In the genomic region with DNA sequence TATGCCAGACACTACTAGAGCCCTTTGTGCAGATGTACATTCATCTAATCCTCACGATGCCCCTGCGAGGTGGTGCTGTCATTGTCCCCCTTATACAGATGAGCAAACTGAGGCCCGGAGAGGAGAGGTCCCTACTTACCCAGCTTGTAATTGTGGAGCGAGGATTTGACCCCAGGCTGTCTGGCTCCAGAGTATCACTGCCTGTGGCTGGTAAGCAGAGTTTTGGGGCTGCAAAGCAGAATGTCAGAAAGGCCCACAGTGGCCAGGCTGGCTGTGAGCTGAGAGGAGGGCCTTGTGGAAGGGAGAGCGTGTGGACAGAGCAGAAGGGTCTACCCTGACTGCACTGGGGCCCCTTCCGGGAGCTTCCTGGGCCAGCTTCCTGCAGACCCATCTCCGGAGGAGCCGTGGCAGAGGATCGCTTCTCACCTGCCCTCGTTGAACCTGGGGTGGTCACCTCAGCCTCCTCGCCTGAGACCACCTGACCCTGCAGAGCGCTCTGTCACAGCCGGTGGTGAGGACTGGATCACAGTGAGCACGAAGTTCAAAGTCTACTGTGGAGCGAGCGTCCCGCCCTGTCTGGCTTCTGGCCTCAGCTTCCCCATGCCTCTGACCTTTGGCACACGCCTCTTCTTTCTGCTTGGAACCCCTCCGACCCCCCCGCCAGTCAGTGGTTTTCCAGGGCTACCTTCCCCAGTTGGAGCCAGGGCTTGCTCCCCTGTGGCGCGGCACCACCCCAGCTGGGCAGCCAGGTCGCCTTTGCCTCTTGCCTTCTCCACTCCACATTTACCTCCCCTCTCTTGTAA, we compare ENCODE assay signal across 13 cellular contexts. TPM values are rescaled to one million over a fixed set of nuclear protein-coding genes. Genes with fewer than 3 reads are reported as not detected.
DNase-seq lines count a peak whose midpoint lies in the region; ATAC-seq and TF ChIP-seq lines count a peak whose summit lies in the region.
"Had no signal": no experiment of that assay in that cellular context is flagged by ENCODE, and none has a peak within 500 bp of the region (broad histone marks: within the 10 kb centered on the region; RNA-seq: fewer than 3 reads in every experiment).

No MANE protein-coding gene starts in this region.

- POLR2A ChIA-PET in T-cell (lab: Charles Lee): no interaction called here

- H3K4me3 Mint-ChIP-seq in T-cell: no peak overlapping the region

- no peaks in the 10 kb centered on the region for H3K27me3 Mint-ChIP-seq in T-cell

- no peak overlapping the region for H3K4me3 ChIP-seq in right cardiac atrium (ENCODE audit: low read length)
- H3K4me3 ChIP-seq in right atrium auricular region: no peak overlapping the region
- H3K4me3 ChIP-seq in duodenal mucosa (ENCODE audit: low read depth in 1 of 2, low read length in 2 of 2): peak overlapping the region; percentile 33 to 51
- no peak overlapping the region for H3K4me3 ChIP-seq in mucosa of stomach (ENCODE audit: low read length)
- H3K4me3 ChIP-seq: ovary, SJSA1, uterus had no signal

- TF ChIP-seq CTCF in right atrium auricular region (IDR thresholded peaks at IDR 0.05): no peak

- 90% methylated on average over 23 of the region's 23 CpGs for WGBS in right cardiac atrium

- DNase-seq in right cardiac atrium (peak in 2 of 3 donors; percentile 48 to 49), right atrium auricular region (ENCODE audit: low spot score) (no peak), epidermal melanocyte (ENCODE audit: insufficient read length, low spot score) (no peak), SW 1271 (lab: John Stamatoyannopoulos, UW) (no peak), T-cell (no peak), NCI-H2196 (lab: John Stamatoyannopoulos, UW; ENCODE audit: unreplicated experiment) (no peak)
- DNase-seq: activated T-cell treated with anti-CD3 and anti-CD28 coated beads for 4 hours; effector memory CD4-positive, alpha-beta T cell; ovary; uterus had no signal

- H3K9ac ChIP-seq in duodenal mucosa (ENCODE audit: low read depth in 1 of 2, low read length in 2 of 2): peak overlapping the region; percentile 49 to 69
- peak overlapping the region; percentile 46 for H3K9ac ChIP-seq in mucosa of stomach (ENCODE audit: low read length)

- H3K4me1 ChIP-seq in right cardiac atrium (ENCODE audit: control insufficient read depth, insufficient read depth, low read length) (peaks cover 8% of the 10 kb centered on the region), right atrium auricular region (peaks cover 0 to 44% of the 10 kb centered on the region in 2 donors), duodenal mucosa (ENCODE audit: control insufficient read depth in 1 of 2, insufficient read depth in 2 of 2, low read length in 2 of 2) (peaks cover 74 to 90% of the 10 kb centered on the region in 2 donors), mucosa of stomach (ENCODE audit: control insufficient read depth, insufficient read depth, low read length) (peaks cover 90% of the 10 kb centered on the region)
- H3K4me1 ChIP-seq: uterus had no signal

- H3K27me3 ChIP-seq in right cardiac atrium (ENCODE audit: control insufficient read depth, insufficient read depth) (no peaks in the 10 kb centered on the region), right atrium auricular region (no peaks in the 10 kb centered on the region), duodenal mucosa (ENCODE audit: control insufficient read depth in 1 of 2, insufficient read depth in 2 of 2, low read length in 2 of 2) (no peaks in the 10 kb centered on the region), mucosa of stomach (ENCODE audit: control insufficient read depth, insufficient read depth, low read length) (no peaks in the 10 kb centered on the region)
- H3K27me3 ChIP-seq: ovary, SJSA1, uterus had no signal

- H3K36me3 ChIP-seq in right atrium auricular region (no peaks in the 10 kb centered on the region), duodenal mucosa (ENCODE audit: control insufficient read depth in 1 of 2, insufficient read depth in 2 of 2, low read length in 2 of 2) (peaks cover 9 to 15% of the 10 kb centered on the region in 2 donors), mucosa of stomach (ENCODE audit: control insufficient read depth, insufficient read depth, low read length) (no peaks in the 10 kb centered on the region)
- H3K36me3 ChIP-seq: ovary, uterus had no signal

- peak overlapping the region in 1 of 2 donors; percentile 22 for H3K27ac Mint-ChIP-seq in T-cell

- H3K4me1 Mint-ChIP-seq in T-cell: peaks cover 67 to 71% (median 70%) of the 10 kb centered on the region in 3 donors

- H3K9me3 Mint-ChIP-seq in T-cell: no peaks in the 10 kb centered on the region

- ATAC-seq in right cardiac atrium (no peak), T-cell (replicated peaks in 1 of 4) (no peak)

- H3K27ac ChIP-seq in right cardiac atrium (ENCODE audit: low read length): no peak overlapping the region
- no peak overlapping the region for H3K27ac ChIP-seq in right atrium auricular region
- peak overlapping the region; percentile 89 for H3K27ac ChIP-seq in duodenal mucosa (ENCODE audit: low read depth, low read length)
- H3K27ac ChIP-seq: ovary had no signal

- H3K9me3 ChIP-seq in right cardiac atrium (ENCODE audit: control insufficient read depth, low read length) (no peaks in the 10 kb centered on the region), right atrium auricular region (no peaks in the 10 kb centered on the region), duodenal mucosa (ENCODE audit: control insufficient read depth in 1 of 2, low read length in 2 of 2) (no peaks in the 10 kb centered on the region), mucosa of stomach (ENCODE audit: control insufficient read depth, low read length) (no peaks in the 10 kb centered on the region)
- H3K9me3 ChIP-seq: ovary, SJSA1, uterus had no signal

- H3K36me3 Mint-ChIP-seq in T-cell: peaks cover 30% of the 10 kb centered on the region

- CTCF ChIA-PET in T-cell (lab: Charles Lee): no interaction called here

- intact Hi-C loops in right cardiac atrium (cut with DNase I): no loop called here

RNA-seq across cellular contexts. Expression of a gene that starts 12.1 kb away (rescaled TPM):
- total RNA-seq in right cardiac atrium (10 to 100 TPM; 15.8 to 29.0 (median 21.3) TPM), right atrium auricular region (10 to 100 TPM in 1 of 2 donors, 1 to 10 TPM in 1; 7.7 to 19.2 TPM), T-cell (10 to 100 TPM; 39.8 to 55.9 (median 42.6) TPM)
- 9.0 TPM for polyA plus RNA-seq in right cardiac atrium

Comparison
In these comparisons a context has a peak if more than half of its experiments do, and no peak if none do; other contexts are left out.
1. DNase-seq: peak in right cardiac atrium (2 of 3); none in right atrium auricular region (single experiment), epidermal melanocyte (single experiment), SW 1271 (0 of 2), T-cell (0 of 34) and NCI-H2196 (single experiment).
2. H3K4me3 ChIP-seq: peak in duodenal mucosa (2 of 2); none in right cardiac atrium (single experiment), right atrium auricular region (0 of 2) and mucosa of stomach (single experiment).